1 cellular context compared by ENCODE assay signal in the genomic region with DNA sequence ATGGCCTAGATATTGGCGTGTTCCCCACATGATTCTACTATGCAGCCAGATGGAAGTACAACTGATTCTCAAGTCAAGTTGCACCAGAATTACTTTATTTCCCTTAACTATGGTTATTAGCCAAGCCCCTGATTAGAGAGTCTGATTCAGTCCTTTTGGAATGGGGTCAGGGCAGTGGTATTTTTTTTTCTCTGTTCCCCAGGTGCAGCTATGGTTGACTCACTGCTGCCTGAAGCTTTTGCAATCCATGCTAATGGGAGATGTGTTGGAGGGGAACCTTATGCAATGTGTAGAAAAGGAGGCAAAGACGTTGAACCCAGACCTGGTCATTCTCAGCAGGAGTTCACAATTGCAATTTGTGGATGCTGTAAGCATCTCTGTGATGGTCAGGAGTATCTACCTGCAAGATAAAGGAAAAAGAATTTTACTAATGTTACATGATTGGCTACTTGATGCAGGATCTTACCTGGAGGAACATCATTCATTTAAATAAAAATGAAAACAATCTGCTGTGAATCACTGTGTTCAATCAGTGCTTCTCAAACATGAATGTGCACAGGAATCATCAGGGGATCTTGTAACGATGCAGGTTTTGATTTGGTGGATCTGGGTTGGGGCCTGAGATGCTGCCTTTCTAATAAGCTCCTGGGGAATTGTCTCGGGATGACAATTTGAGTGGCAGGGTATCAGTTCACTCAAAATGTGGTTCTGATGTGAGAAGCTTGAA.
TF ChIP-seq lines count a peak whose summit lies in the region.

No MANE protein-coding gene starts in this region.

TF ChIP-seq in H1, 55 proteins besides CTCF, POLR2A, EP300 and RAD21:
- TF ChIP-seq, protein P1, sequence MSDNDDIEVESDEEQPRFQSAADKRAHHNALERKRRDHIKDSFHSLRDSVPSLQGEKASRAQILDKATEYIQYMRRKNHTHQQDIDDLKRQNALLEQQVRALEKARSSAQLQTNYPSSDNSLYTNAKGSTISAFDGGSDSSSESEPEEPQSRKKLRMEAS (IDR thresholded peaks at IDR 0.05), result no peak
- TF ChIP-seq RXRA (IDR thresholded peaks at IDR 0.05; ENCODE audit: insufficient read depth, low read depth, low read length) (no peak), RBBP5 (IDR thresholded peaks at IDR 0.05; ENCODE audit: borderline replicate concordance, low read depth, low read length) (no peak), ZNF274 (IDR thresholded peaks at IDR 0.05; ENCODE audit: borderline replicate concordance, extremely low read depth, low read length) (no peak), CBX8 (IDR thresholded peaks at IDR 0.05; ENCODE audit: borderline replicate concordance, low read depth, low read length) (no peak), KDM5A (IDR thresholded peaks at IDR 0.05; ENCODE audit: low read length) (no peak), POLR2AphosphoS5 (IDR thresholded peaks at IDR 0.05; ENCODE audit: low read depth, low read length) (no peak), NRF1 (IDR thresholded peaks at IDR 0.05; ENCODE audit: low read depth, low read length) (no peak), ASH2L (IDR thresholded peaks at IDR 0.05; ENCODE audit: low read length) (no peak), CHD2 (IDR thresholded peaks at IDR 0.05; ENCODE audit: low read length) (no peak), JUND (IDR thresholded peaks at IDR 0.05; ENCODE audit: low read length) (no peak), SAP30 (IDR thresholded peaks at IDR 0.05; ENCODE audit: insufficient read depth, insufficient replicate concordance, low read length) (no peak), TAF1 (IDR thresholded peaks at IDR 0.05; ENCODE audit: low read depth, low read length) (no peak)
- TF ChIP-seq, protein P2, sequence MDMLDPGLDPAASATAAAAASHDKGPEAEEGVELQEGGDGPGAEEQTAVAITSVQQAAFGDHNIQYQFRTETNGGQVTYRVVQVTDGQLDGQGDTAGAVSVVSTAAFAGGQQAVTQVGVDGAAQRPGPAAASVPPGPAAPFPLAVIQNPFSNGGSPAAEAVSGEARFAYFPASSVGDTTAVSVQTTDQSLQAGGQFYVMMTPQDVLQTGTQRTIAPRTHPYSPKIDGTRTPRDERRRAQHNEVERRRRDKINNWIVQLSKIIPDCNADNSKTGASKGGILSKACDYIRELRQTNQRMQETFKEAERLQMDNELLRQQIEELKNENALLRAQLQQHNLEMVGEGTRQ (IDR thresholded peaks at IDR 0.05; ENCODE audit: low read length), result no peak
- TF ChIP-seq, protein P3, sequence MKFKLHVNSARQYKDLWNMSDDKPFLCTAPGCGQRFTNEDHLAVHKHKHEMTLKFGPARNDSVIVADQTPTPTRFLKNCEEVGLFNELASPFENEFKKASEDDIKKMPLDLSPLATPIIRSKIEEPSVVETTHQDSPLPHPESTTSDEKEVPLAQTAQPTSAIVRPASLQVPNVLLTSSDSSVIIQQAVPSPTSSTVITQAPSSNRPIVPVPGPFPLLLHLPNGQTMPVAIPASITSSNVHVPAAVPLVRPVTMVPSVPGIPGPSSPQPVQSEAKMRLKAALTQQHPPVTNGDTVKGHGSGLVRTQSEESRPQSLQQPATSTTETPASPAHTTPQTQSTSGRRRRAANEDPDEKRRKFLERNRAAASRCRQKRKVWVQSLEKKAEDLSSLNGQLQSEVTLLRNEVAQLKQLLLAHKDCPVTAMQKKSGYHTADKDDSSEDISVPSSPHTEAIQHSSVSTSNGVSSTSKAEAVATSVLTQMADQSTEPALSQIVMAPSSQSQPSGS (IDR thresholded peaks at IDR 0.05; ENCODE audit: low read length), result no peak
